Comparison of ENCODE assay signal across 8 cellular contexts in genomic region chr3:46998121-46998851, GRCh38. TPM values are rescaled to one million over a fixed set of nuclear protein-coding genes. Genes with fewer than 3 reads are reported as not detected.
DNase-seq lines count a peak whose midpoint lies in the region; TF ChIP-seq lines count a peak whose summit lies in the region.

No MANE protein-coding gene starts in this region.

- H3K4ac ChIP-seq in mesenchymal stem cell (ENCODE audit: low read depth in 1 of 2, low read length in 2 of 2) = no peak overlapping the region

- H3K36me3 ChIP-seq in Karpas-422 (ENCODE audit: insufficient read depth, low read length) (peaks cover 25% of the 10 kb centered on the region), colonic mucosa (peaks cover 18% of the 10 kb centered on the region), mesenchymal stem cell (ENCODE audit: control insufficient read depth in 1 of 2, insufficient read depth in 2 of 2, low read depth in 1 of 2, low read length in 2 of 2) (peaks cover 0 to 41% of the 10 kb centered on the region in 2 experiments)

- H3K4me2 ChIP-seq in Karpas-422 (ENCODE audit: low read depth, low read length, poor library complexity, severe bottlenecking) = no peak overlapping the region
- H3K4me2 ChIP-seq in mesenchymal stem cell (ENCODE audit: low read length, poor library complexity, severe bottlenecking) = no peak overlapping the region

- H3K4me3 ChIP-seq in Karpas-422 (ENCODE audit: low read length) = no peak overlapping the region
- H3K4me3 ChIP-seq in colonic mucosa = no peak overlapping the region
- H3K4me3 ChIP-seq in mesenchymal stem cell (ENCODE audit: insufficient read depth in 1 of 2, low read depth in 1 of 2, low read length in 2 of 2) = no peak overlapping the region

- no peak overlapping the region for H2BK5ac ChIP-seq in mesenchymal stem cell (ENCODE audit: low read depth, low read length, poor library complexity, severe bottlenecking)

- no peak overlapping the region for H3K14ac ChIP-seq in mesenchymal stem cell (ENCODE audit: low read length in 2 of 2)

- no peak overlapping the region for H3K18ac ChIP-seq in mesenchymal stem cell (ENCODE audit: low read depth in 1 of 2, low read length in 2 of 2)

- intact Hi-C loops in colonic mucosa (cut with DNase I) = loop anchor here (2.0 to 5.0 kb wide), 2 partner anchors 75 to 291 kb away; no protein-coding TSS in a partner anchor

- H4K20me1 ChIP-seq in Karpas-422 (ENCODE audit: insufficient read depth, low read depth, low read length) = no peaks in the 10 kb centered on the region

- H2AFZ ChIP-seq in Karpas-422 (ENCODE audit: low read length) (no peak overlapping the region), mesenchymal stem cell (ENCODE audit: low read depth, low read length) (no peak overlapping the region)

- DNase-seq in COLO829 (ENCODE audit: low spot score) = peak; percentile 66
- DNase-seq in Karpas-422 = peak; percentile 91
- peak; percentile 75 to 78 for DNase-seq in activated CD4-positive, alpha-beta T cell treated with anti-CD3 and anti-CD28 coated beads for 4 hours
- DNase-seq in colonic mucosa = peak; percentile 78
- peak; percentile 33 for DNase-seq in mesenchymal stem cell
- peak; percentile 40 for DNase-seq in stimulated activated CD8-positive, alpha-beta memory T cell treated with anti-CD3 and anti-CD28 coated beads, Interleukin-7, amount 100 ng/mL, for 24 hours (ENCODE audit: low read depth)
- no peak for DNase-seq in NCI-H2081 (lab: John Stamatoyannopoulos, UW)
- DNase-seq in inferior parietal cortex (ENCODE audit: extremely low spot score) = no peak

- H2BK120ac ChIP-seq in mesenchymal stem cell (ENCODE audit: low read depth, low read length) = no peak overlapping the region

- no peaks in the 10 kb centered on the region for H3K79me1 ChIP-seq in mesenchymal stem cell (replicated peaks; ENCODE audit: low read length, poor library complexity, severe bottlenecking)

- H4K91ac ChIP-seq in mesenchymal stem cell (ENCODE audit: low read length) = no peak overlapping the region

- H4K8ac ChIP-seq in mesenchymal stem cell (ENCODE audit: low read length) = no peak overlapping the region

- no peak overlapping the region for H2AK5ac ChIP-seq in mesenchymal stem cell (ENCODE audit: low read length, severe bottlenecking)

- 59% methylated on average over 27 of the region's 27 CpGs for WGBS in mesenchymal stem cell

- H2BK15ac ChIP-seq in mesenchymal stem cell (ENCODE audit: low read depth, poor library complexity, severe bottlenecking) = no peak overlapping the region

- H3K9me2 ChIP-seq in Karpas-422 (replicated peaks; ENCODE audit: insufficient read depth, low read length) = no peaks in the 10 kb centered on the region

- H3K23ac ChIP-seq in mesenchymal stem cell (ENCODE audit: low read length in 2 of 2) = no peak overlapping the region

- H3K27ac ChIP-seq in Karpas-422 (ENCODE audit: low read length) (no peak overlapping the region), colonic mucosa (no peak overlapping the region), mesenchymal stem cell (ENCODE audit: low read length, poor library complexity, severe bottlenecking) (no peak overlapping the region)

- H3K27me3 ChIP-seq in Karpas-422 (ENCODE audit: low read length) = no peaks in the 10 kb centered on the region
- H3K27me3 ChIP-seq in colonic mucosa = no peaks in the 10 kb centered on the region
- H3K27me3 ChIP-seq in mesenchymal stem cell (ENCODE audit: control insufficient read depth in 1 of 2, insufficient read depth in 1 of 2, low read length in 2 of 2) = no peaks in the 10 kb centered on the region

- H3K9me3 ChIP-seq in Karpas-422 (ENCODE audit: low read length) (no peaks in the 10 kb centered on the region), colonic mucosa (no peaks in the 10 kb centered on the region), mesenchymal stem cell (ENCODE audit: control insufficient read depth, low read length) (no peaks in the 10 kb centered on the region)

- H3K4me1 ChIP-seq in Karpas-422 (ENCODE audit: low read length) = peaks cover 13% of the 10 kb centered on the region
- no peaks in the 10 kb centered on the region for H3K4me1 ChIP-seq in colonic mucosa
- peaks cover 15% of the 10 kb centered on the region for H3K4me1 ChIP-seq in mesenchymal stem cell (ENCODE audit: control insufficient read depth, insufficient read depth, low read depth, low read length)

- H3K9ac ChIP-seq in Karpas-422 (ENCODE audit: low read length) (no peak overlapping the region), colonic mucosa (ENCODE audit: low read depth in 2 of 2, low read length in 2 of 2) (no peak overlapping the region), mesenchymal stem cell (ENCODE audit: low read length) (no peak overlapping the region)

- TF ChIP-seq CTCF in colonic mucosa (IDR thresholded peaks at IDR 0.05) = peak; percentile 80

- no peak overlapping the region for H2BK12ac ChIP-seq in mesenchymal stem cell (ENCODE audit: low read length in 2 of 2)

- no peaks in the 10 kb centered on the region for H3K79me2 ChIP-seq in Karpas-422 (ENCODE audit: low read length)

RNA-seq across cellular contexts. Expression of gene NBEAL2, which starts 18.8 kb away (rescaled TPM):
- 60.5 and 133 TPM in 2 replicates for total RNA-seq in Karpas-422 (2014; rRNA removed; shearing (Covaris generic); ENCODE audit: low replicate concordance)
- 100 to 1,000 TPM in 1 of 2 donors, 10 to 100 TPM in 1; 40.9 to 106 TPM for total RNA-seq in colonic mucosa
- 2.0 TPM for polyA plus RNA-seq in mesenchymal stem cell (2013, experiment 1 of 2)
- 1.7 TPM for polyA plus RNA-seq in mesenchymal stem cell (2013, experiment 2 of 2)

RNA-seq across cellular contexts. Expression of gene CCDC12, which starts 21.7 kb away (rescaled TPM):
- total RNA-seq in Karpas-422 (2014; rRNA removed; shearing (Covaris generic); ENCODE audit: low replicate concordance) = 40.2 and 83.5 TPM in 2 replicates
- total RNA-seq in colonic mucosa = 10 to 100 TPM; 34.1 to 55.7 TPM
- polyA plus RNA-seq in mesenchymal stem cell (2013, experiment 1 of 2) = 25.6 TPM
- 26.2 TPM for polyA plus RNA-seq in mesenchymal stem cell (2013, experiment 2 of 2)

Comparison
In these comparisons a context has a peak if more than half of its experiments do, and no peak if none do; other contexts are left out.
1. DNase-seq: peak in COLO829 (single experiment), Karpas-422 (single experiment), activated CD4-positive, alpha-beta T cell treated with anti-CD3 and anti-CD28 coated beads for 4 hours (2 of 2), colonic mucosa (single experiment), mesenchymal stem cell (single experiment) and stimulated activated CD8-positive, alpha-beta memory T cell treated with anti-CD3 and anti-CD28 coated beads, Interleukin-7, amount 100 ng/mL, for 24 hours (single experiment); none in NCI-H2081 (0 of 2) and inferior parietal cortex (single experiment).